In the genomic region with DNA sequence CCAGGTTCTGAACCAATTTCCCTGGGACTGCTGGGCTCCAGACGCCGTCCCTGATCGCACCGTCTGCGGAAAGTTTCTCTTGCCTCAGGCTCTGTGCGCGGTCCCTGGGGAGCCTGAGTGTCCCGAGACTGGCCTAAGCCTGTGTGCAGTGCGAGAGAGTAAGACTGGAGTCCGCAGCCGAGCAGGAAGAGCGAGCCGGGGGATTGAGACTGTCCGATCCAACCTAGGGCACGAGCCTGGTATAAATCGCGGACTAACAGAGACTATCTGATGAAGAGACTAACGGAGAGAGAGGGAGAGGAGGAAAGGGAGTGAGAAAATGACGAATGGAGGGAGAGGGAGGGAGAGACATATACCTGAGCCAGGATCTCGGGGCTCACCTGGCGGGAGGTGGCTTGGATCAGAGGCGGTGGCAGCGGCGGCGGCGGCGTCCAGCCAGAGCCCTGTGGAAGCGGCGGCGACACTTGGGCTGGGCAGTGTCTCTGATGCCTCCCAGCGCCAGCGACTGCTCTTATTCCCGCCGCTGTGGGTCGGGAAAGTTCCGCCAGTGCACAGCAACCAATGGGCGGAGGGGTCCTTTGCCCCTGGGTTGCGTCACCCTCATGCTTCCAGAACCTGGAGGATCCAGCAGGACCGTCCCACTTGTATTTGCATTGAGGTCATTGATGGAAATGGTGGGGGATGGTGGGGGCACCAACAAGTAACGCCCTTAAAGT, we compare ENCODE assay signal across 10 cellular contexts. TPM values are rescaled to one million over a fixed set of nuclear protein-coding genes. Genes with fewer than 3 reads are reported as not detected.
A peak's percentile ranks its signal among the peaks of the same experiment; 100 is the strongest.
DNase-seq lines count a peak whose midpoint lies in the region; ATAC-seq and TF ChIP-seq lines count a peak whose summit lies in the region.
"Had no signal": no experiment of that assay in that cellular context is flagged by ENCODE, and none has a peak within 500 bp of the region (broad histone marks: within the 10 kb centered on the region; RNA-seq: fewer than 3 reads in every experiment).

A gene with protein sequence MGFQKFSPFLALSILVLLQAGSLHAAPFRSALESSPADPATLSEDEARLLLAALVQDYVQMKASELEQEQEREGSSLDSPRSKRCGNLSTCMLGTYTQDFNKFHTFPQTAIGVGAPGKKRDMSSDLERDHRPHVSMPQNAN (minus strand): TSS at position 487 of the 716 bp plus-strand sequence. CDS start 1,159 bp downstream, outside the sequence.

- H3K4me1 ChIP-seq in HUES6 (ENCODE audit: control insufficient read depth, insufficient read depth, low read length) (peaks cover 25% of the 10 kb centered on the region), endodermal cell (ENCODE audit: control insufficient read depth, insufficient read depth, low read length) (no peaks in the 10 kb centered on the region), neural progenitor cell (peaks cover 22% of the 10 kb centered on the region)

- 6 to 7% methylated on average over 21 to 40 of the region's 40 CpGs for WGBS in endodermal cell (ENCODE audit: insufficient coverage in 1 of 2, insufficient read length in 1 of 2), 2 experiments

- H3K36me3 Mint-ChIP-seq in endodermal cell (ENCODE audit: low read depth) (no peaks in the 10 kb centered on the region), neural progenitor cell (no peaks in the 10 kb centered on the region)

- no peak within 1 kb of the TSS for H2AFZ ChIP-seq in neural progenitor cell (replicated peaks)

- H3K27me3 Mint-ChIP-seq in endodermal cell (ENCODE audit: insufficient read depth): peaks cover 94% of the 10 kb centered on the region
- H3K27me3 Mint-ChIP-seq in neural progenitor cell (ENCODE audit: insufficient read depth, low read depth): peaks cover 54% of the 10 kb centered on the region

- H3K9me3 ChIP-seq in HUES6 (ENCODE audit: control insufficient read depth, insufficient read depth, low read depth, low read length) (no peaks in the 10 kb centered on the region), endodermal cell (ENCODE audit: control insufficient read depth, low read length) (no peaks in the 10 kb centered on the region), neural progenitor cell (ENCODE audit: low read depth) (no peaks in the 10 kb centered on the region)
- H3K9me3 ChIP-seq: heart right ventricle had no signal

- H3K4me3 ChIP-seq in HUES6 (ENCODE audit: low read depth, low read length) (peak within 1 kb of the TSS; percentile 56), endodermal cell (ENCODE audit: low read length) (peak within 1 kb of the TSS; percentile 73), neural progenitor cell (peak within 1 kb of the TSS; percentile 34)

- no peak within 1 kb of the TSS for H3K27ac ChIP-seq in HUES6 (ENCODE audit: low read depth, low read length)
- H3K27ac ChIP-seq in endodermal cell (ENCODE audit: low read depth, low read length): no peak within 1 kb of the TSS
- no peak within 1 kb of the TSS for H3K27ac ChIP-seq in neural progenitor cell
- H3K27ac ChIP-seq: heart right ventricle had no signal

- H3K27ac Mint-ChIP-seq in endodermal cell (no peak within 1 kb of the TSS), neural progenitor cell (no peak within 1 kb of the TSS)

- peaks cover 19% of the 10 kb centered on the region for H3F3A ChIP-seq in neural progenitor cell (ENCODE audit: low read depth)

- H3K9me3 Mint-ChIP-seq in endodermal cell (no peaks in the 10 kb centered on the region), neural progenitor cell (no peaks in the 10 kb centered on the region)

- DNase-seq in NCI-H748 (lab: John Stamatoyannopoulos, UW; ENCODE audit: unreplicated experiment): peak; percentile 55
- DNase-seq in NCI-H748 treated with DMSO at 0.1 percent for 48 hours (lab: John Stamatoyannopoulos, UW): no peak
- DNase-seq in endodermal cell: peak; percentile 75
- peak; percentile 57 for DNase-seq in neural progenitor cell (ENCODE audit: low spot score)
- DNase-seq in Ammon's horn (ENCODE audit: low spot score): no peak
- DNase-seq: heart right ventricle had no signal

- peaks cover 19% of the 10 kb centered on the region for H4K20me1 ChIP-seq in neural progenitor cell (ENCODE audit: low read depth)

- H3K27me3 ChIP-seq in HUES6 (ENCODE audit: control insufficient read depth, insufficient read depth, low read length): peaks cover 99% of the 10 kb centered on the region
- H3K27me3 ChIP-seq in endodermal cell (ENCODE audit: control insufficient read depth, insufficient read depth, low read length, poor library complexity, severe bottlenecking): peaks cover 99% of the 10 kb centered on the region
- H3K27me3 ChIP-seq in neural progenitor cell: peaks cover 100% of the 10 kb centered on the region

- H3K9ac ChIP-seq in HUES6 (ENCODE audit: low read length) (peak within 1 kb of the TSS; percentile 39), endodermal cell (ENCODE audit: extremely low read depth, low read length, poor library complexity, severe bottlenecking) (no peak within 1 kb of the TSS), neural progenitor cell (no peak within 1 kb of the TSS)

- peak within 1 kb of the TSS; percentile 67 for H3K4me2 ChIP-seq in neural progenitor cell

- H3K79me2 ChIP-seq in neural progenitor cell (ENCODE audit: low read depth): no peaks in the 10 kb centered on the region

- H3K36me3 ChIP-seq in HUES6 (ENCODE audit: control insufficient read depth, insufficient read depth, low read length): no peaks in the 10 kb centered on the region
- H3K36me3 ChIP-seq in endodermal cell (ENCODE audit: control insufficient read depth, insufficient read depth, low read length): no peaks in the 10 kb centered on the region
- no peaks in the 10 kb centered on the region for H3K36me3 ChIP-seq in neural progenitor cell
- H3K36me3 ChIP-seq: heart right ventricle had no signal

- ATAC-seq in HG03108 (IDR thresholded peaks at IDR 0.05; ENCODE audit: unreplicated experiment): no peak
- no peak for ATAC-seq in GM21423 (IDR thresholded peaks at IDR 0.05; ENCODE audit: unreplicated experiment)

- H3K4me1 Mint-ChIP-seq in endodermal cell: peaks cover 27% of the 10 kb centered on the region
- H3K4me1 Mint-ChIP-seq in neural progenitor cell: peaks cover 21% of the 10 kb centered on the region

- TF ChIP-seq CTCF in endodermal cell (conservative IDR thresholded peaks at IDR 0.05) (no peak), neural progenitor cell (IDR thresholded peaks at IDR 0.05) (no peak)

- peak within 1 kb of the TSS; percentile 51 for H3K4me3 Mint-ChIP-seq in endodermal cell
- peak within 1 kb of the TSS; percentile 83 for H3K4me3 Mint-ChIP-seq in neural progenitor cell

RNA-seq across cellular contexts. Expression of the gene that starts here (rescaled TPM):
- not detected for total RNA-seq in endodermal cell
- polyA plus RNA-seq in endodermal cell (2013, experiment 1 of 2): not detected
- 0.54 TPM for polyA plus RNA-seq in endodermal cell (2013, experiment 2 of 2)
- total RNA-seq in neural progenitor cell (ENCODE audit: low replicate concordance): not detected in 2 replicates
- polyA plus RNA-seq: AG04450 had no signal

Comparison
In these comparisons a context has a peak if more than half of its experiments do, and no peak if none do; other contexts are left out.
1. Peak in DNase-seq and H3K4me3 ChIP-seq in endodermal cell; RNA of the gene not detected or under 1 TPM.
2. Peak in DNase-seq, H3K4me3 ChIP-seq and H3K4me2 ChIP-seq in neural progenitor cell; RNA of the gene not detected or under 1 TPM.